In the genomic region with DNA sequence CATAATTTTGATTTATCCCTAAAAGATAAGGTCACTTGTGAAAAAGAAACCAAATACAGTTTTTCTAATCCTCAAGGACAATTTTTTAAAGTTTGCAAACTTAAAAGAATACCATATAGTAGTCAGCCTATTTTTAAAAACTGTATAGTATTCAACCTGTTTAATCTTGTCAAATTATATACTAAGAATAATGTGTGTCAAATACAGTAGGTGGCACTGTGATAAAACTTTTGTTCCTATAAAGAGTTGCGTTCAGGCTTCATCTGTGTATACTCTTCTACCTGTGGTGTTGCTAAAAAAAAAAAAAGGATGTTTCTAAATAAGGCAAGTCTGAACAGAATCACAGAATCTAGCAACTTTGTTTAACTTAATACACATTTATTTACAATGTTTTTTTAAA, we compare ENCODE assay signal across 7 cellular contexts.
DNase-seq lines count a peak whose midpoint lies in the region; TF ChIP-seq lines count a peak whose summit lies in the region.

No MANE protein-coding gene starts in this region.

- in situ Hi-C loops in mammary epithelial cell (cut with MboI; ENCODE audit: low sequenced_read_pairs in 2 of 2) = loop anchor here (10.0 to 25.0 kb wide), 4 partner anchors 130 to 657 kb away; partner anchors contain the start of gene EDAR (in 1 of the 2)
- in situ Hi-C loops in KBM-7 (cut with MboI; ENCODE audit: low pct_unique_long_range_greater_than_20kb, low sequenced_read_pairs) = no loop called here

- H3K36me3 Mint-ChIP-seq in neural crest cell (ENCODE audit: low read depth) = peaks cover 51% of the 10 kb centered on the region
- H3K36me3 Mint-ChIP-seq in activated CD4-positive, alpha-beta memory T cell treated with anti-CD3 and anti-CD28 coated beads for 36 hours = peaks cover 7% of the 10 kb centered on the region

- POLR2A ChIA-PET in activated CD4-positive, alpha-beta memory T cell treated with anti-CD3 and anti-CD28 coated beads for 36 hours (lab: Charles Lee) = no interaction called here

- H3K27ac Mint-ChIP-seq in neural crest cell (ENCODE audit: unreplicated experiment) = no peak overlapping the region
- no peak overlapping the region for H3K27ac Mint-ChIP-seq in activated CD4-positive, alpha-beta memory T cell treated with anti-CD3 and anti-CD28 coated beads for 36 hours

- peaks cover 7% of the 10 kb centered on the region for H3K36me3 ChIP-seq in mammary epithelial cell (ENCODE audit: insufficient read depth, low read length)

- no peaks in the 10 kb centered on the region for H3K4me1 ChIP-seq in mammary epithelial cell (ENCODE audit: insufficient read depth, low read length)

- TF ChIP-seq POLR2A in NB4 (IDR thresholded peaks at IDR 0.05; ENCODE audit: extremely low read depth, insufficient read length) = no peak

- peak; percentile 20 for DNase-seq in GM12865 (ENCODE audit: low read depth)
- DNase-seq in NB4 (ENCODE audit: low read depth) = peak; percentile 38
- DNase-seq in mammary epithelial cell = peak; percentile 37
- DNase-seq in neural crest cell (ENCODE audit: low read depth, low spot score) = no peak
- DNase-seq in activated CD4-positive, alpha-beta memory T cell treated with anti-CD3 and anti-CD28 coated beads for 36 hours = no peak
- no peak for DNase-seq in stimulated activated CD4-positive, alpha-beta T cell treated with anti-CD3 and anti-CD28 coated beads, Interleukin-4, amount 100 ng/mL, for 24 hours
- DNase-seq in KBM-7 = no peak

- no peak overlapping the region for H3K4me3 ChIP-seq in GM12865 (ENCODE audit: low read depth, low read length)
- no peak overlapping the region for H3K4me3 ChIP-seq in NB4 (ENCODE audit: low read depth, low read length)
- H3K4me3 ChIP-seq in mammary epithelial cell (replicated peaks in 1 of 3; ENCODE audit: insufficient read depth in 1 of 3, low read depth in 2 of 3, low read length in 3 of 3) = no peak overlapping the region

- H3K27me3 Mint-ChIP-seq in neural crest cell (ENCODE audit: low read depth) = no peaks in the 10 kb centered on the region
- no peaks in the 10 kb centered on the region for H3K27me3 Mint-ChIP-seq in activated CD4-positive, alpha-beta memory T cell treated with anti-CD3 and anti-CD28 coated beads for 36 hours

- WGBS in mammary epithelial cell (ENCODE audit: low coverage, missing lambda C conversion rate) = 36% methylated on average over 1 of the region's 1 CpG

- H3K4me3 Mint-ChIP-seq in neural crest cell = no peak overlapping the region
- H3K4me3 Mint-ChIP-seq in activated CD4-positive, alpha-beta memory T cell treated with anti-CD3 and anti-CD28 coated beads for 36 hours = no peak overlapping the region

- H2AFZ ChIP-seq in mammary epithelial cell (ENCODE audit: low read depth, low read length) = no peak overlapping the region

- no peak overlapping the region for H3K4me2 ChIP-seq in mammary epithelial cell (ENCODE audit: insufficient read depth, low read depth, low read length)

- dilution Hi-C loops in mammary epithelial cell (cut with HindIII; ENCODE audit: low sequenced_read_pairs) = no loop called here

- H3K4me1 Mint-ChIP-seq in neural crest cell = no peaks in the 10 kb centered on the region
- H3K4me1 Mint-ChIP-seq in activated CD4-positive, alpha-beta memory T cell treated with anti-CD3 and anti-CD28 coated beads for 36 hours (ENCODE audit: low read depth) = no peaks in the 10 kb centered on the region

- no TSS peak for BruUV-seq in mammary epithelial cell (replicated peaks; lab: Mats Ljungman, UMichigan)

- no peak overlapping the region for H3K27ac ChIP-seq in mammary epithelial cell (ENCODE audit: insufficient read depth, low read depth, low read length)

- no peak overlapping the region for H3K9ac ChIP-seq in mammary epithelial cell (ENCODE audit: insufficient read depth, low read length)

- no peaks in the 10 kb centered on the region for H4K20me1 ChIP-seq in mammary epithelial cell (ENCODE audit: insufficient read depth, low read length)

- intact Hi-C loops in mammary epithelial cell (cut with micrococcal nuclease) = loop anchor here (1.0 to 10.0 kb wide), 6 partner anchors 68 to 656 kb away; partner anchors contain the start of genes EDAR and SH3RF3
- intact Hi-C loops in activated CD4-positive, alpha-beta memory T cell treated with anti-CD3 and anti-CD28 coated beads for 36 hours (cut with micrococcal nuclease) = loop anchor here (10.0 kb wide), 1 partner anchor 130 kb away; the partner anchor contains the start of gene EDAR

- TF ChIP-seq CTCF in GM12865 (IDR thresholded peaks at IDR 0.05; ENCODE audit: insufficient read depth, low read depth, low read length, missing control alignments) = no peak
- no peak for TF ChIP-seq CTCF in NB4 (IDR thresholded peaks at IDR 0.05; ENCODE audit: low read depth, low read length)
- TF ChIP-seq CTCF in mammary epithelial cell (conservative IDR thresholded peaks at IDR 0.05 in 1 of 2, IDR thresholded peaks at IDR 0.05 in 1 of 2; ENCODE audit: extremely low read depth in 1 of 2, insufficient read depth in 1 of 2, low read depth in 1 of 2, low read length in 2 of 2) = peak; percentile 28 to 36
- peak; percentile 56 for TF ChIP-seq CTCF in neural crest cell (conservative IDR thresholded peaks at IDR 0.05)

- no peaks in the 10 kb centered on the region for H3K27me3 ChIP-seq in mammary epithelial cell (ENCODE audit: insufficient read depth, low read length)

- no peaks in the 10 kb centered on the region for H3K9me3 ChIP-seq in mammary epithelial cell (replicated peaks; ENCODE audit: insufficient read depth, low read length)

- CTCF ChIA-PET in mammary epithelial cell (lab: Charles Lee; ENCODE audit: low non-redundant PET) = interaction anchor here (0.8 kb wide), 1 partner anchor 353 kb away, joined by 5 read pairs; no protein-coding TSS in a partner anchor
- CTCF ChIA-PET in activated CD4-positive, alpha-beta memory T cell treated with anti-CD3 and anti-CD28 coated beads for 36 hours (lab: Charles Lee) = interaction anchor here (0.8 to 1.6 kb wide), 3 partner anchors 134 to 655 kb away, joined by 3 to 4 read pairs (median 3); no protein-coding TSS in a partner anchor

- no peaks in the 10 kb centered on the region for H3K79me2 ChIP-seq in mammary epithelial cell (ENCODE audit: insufficient read depth, low read length)

- peaks cover 12% of the 10 kb centered on the region for H3K9me3 Mint-ChIP-seq in neural crest cell
- H3K9me3 Mint-ChIP-seq in activated CD4-positive, alpha-beta memory T cell treated with anti-CD3 and anti-CD28 coated beads for 36 hours = no peaks in the 10 kb centered on the region

Comparison
In these comparisons a context has a peak if more than half of its experiments do, and no peak if none do; other contexts are left out.
1. DNase-seq: peak in GM12865 (single experiment), NB4 (single experiment) and mammary epithelial cell (single experiment); none in neural crest cell (single experiment), activated CD4-positive, alpha-beta memory T cell treated with anti-CD3 and anti-CD28 coated beads for 36 hours (single experiment), stimulated activated CD4-positive, alpha-beta T cell treated with anti-CD3 and anti-CD28 coated beads, Interleukin-4, amount 100 ng/mL, for 24 hours (single experiment) and KBM-7 (single experiment).
2. CTCF ChIP-seq: peak in mammary epithelial cell (2 of 2) and neural crest cell (single experiment); none in GM12865 (single experiment) and NB4 (single experiment).